In the genomic region with DNA sequence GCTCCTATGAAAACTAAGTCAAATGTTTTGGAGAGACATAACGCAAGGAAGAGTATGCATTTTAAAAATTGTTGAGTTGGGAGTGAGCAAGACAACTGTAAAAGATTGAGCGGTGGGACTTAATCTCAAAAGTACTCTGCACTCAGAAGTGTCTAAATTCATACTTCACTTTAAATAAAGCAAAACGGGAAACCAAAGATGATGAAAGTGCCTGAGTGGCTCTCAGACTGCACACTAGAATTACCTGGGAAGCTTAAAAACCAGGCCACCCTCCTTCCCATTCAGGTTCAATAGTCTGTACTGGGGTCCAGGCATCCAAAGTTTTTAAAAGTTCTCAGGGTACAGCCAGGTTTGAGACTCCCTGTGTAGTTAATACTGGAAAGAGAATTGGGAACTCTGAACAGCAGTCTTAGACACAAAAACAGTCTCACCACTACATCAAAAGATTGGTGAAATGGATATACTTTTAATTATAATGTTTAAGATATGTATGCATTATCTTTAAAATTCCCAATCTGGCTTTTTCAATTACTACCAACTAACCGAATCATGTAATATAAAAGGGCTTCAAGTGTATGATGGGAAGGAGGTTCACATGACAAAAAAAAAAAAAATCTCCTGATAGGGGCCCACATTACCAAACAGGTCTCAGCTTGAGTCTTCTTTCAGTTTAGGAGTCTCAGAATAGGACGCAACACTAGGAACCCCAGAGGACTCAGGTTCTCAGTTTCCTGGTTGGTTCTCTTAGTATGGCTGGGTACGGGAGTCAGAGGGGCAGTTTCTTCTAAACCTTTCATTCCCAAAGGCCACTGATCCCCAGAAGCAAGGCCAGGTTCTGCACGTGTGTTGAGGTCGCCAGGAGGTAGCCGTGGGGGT, we compare ENCODE assay signal across 8 cellular contexts.
A peak's percentile ranks its signal among the peaks of the same experiment; 100 is the strongest.
DNase-seq lines count a peak whose midpoint lies in the region; ATAC-seq and TF ChIP-seq lines count a peak whose summit lies in the region.

No MANE protein-coding gene starts in this region.

- no peak for TF ChIP-seq CTCF in nephron progenitor cell (IDR thresholded peaks at IDR 0.05)

- peak overlapping the region; percentile 31 for H3K27ac Mint-ChIP-seq in nephron progenitor cell

- H3K36me3 Mint-ChIP-seq in nephron progenitor cell (ENCODE audit: low read depth), result peaks cover 4% of the 10 kb centered on the region

- H3K27me3 Mint-ChIP-seq in nephron progenitor cell (ENCODE audit: low read depth, poor library complexity), result peaks cover 19% of the 10 kb centered on the region

- H3K27ac ChIP-seq in epithelial cell of prostate, result peak overlapping the region; percentile 83

- DNase-seq in activated T-cell treated with anti-CD3 and anti-CD28 coated beads for 24 hours (ENCODE audit: low read depth) (peak; percentile 20), activated T-cell treated with anti-CD3 and anti-CD28 coated beads for 4 hours (no peak), SW480 (ENCODE audit: low spot score) (peak; percentile 25), epithelial cell of prostate (ENCODE audit: low read depth, low spot score) (no peak), nephron progenitor cell (no peak), COR-L47 (lab: John Stamatoyannopoulos, UW) (no peak)

- ATAC-seq in HG02973 (IDR thresholded peaks at IDR 0.05; ENCODE audit: unreplicated experiment) (no peak), GM18858 (IDR thresholded peaks at IDR 0.05; ENCODE audit: unreplicated experiment) (no peak)

- H3K4me1 Mint-ChIP-seq in nephron progenitor cell, result peaks cover 53% of the 10 kb centered on the region

- H3K4me3 Mint-ChIP-seq in nephron progenitor cell, result peak overlapping the region; percentile 97

- H3K9me3 Mint-ChIP-seq in nephron progenitor cell, result no peaks in the 10 kb centered on the region

Comparison
In these comparisons a context has a peak if more than half of its experiments do, and no peak if none do; other contexts are left out.
1. DNase-seq: peak in activated T-cell treated with anti-CD3 and anti-CD28 coated beads for 24 hours (single experiment) and SW480 (single experiment); none in activated T-cell treated with anti-CD3 and anti-CD28 coated beads for 4 hours (single experiment), epithelial cell of prostate (single experiment), nephron progenitor cell (single experiment) and COR-L47 (single experiment).